Comparison of ENCODE assay signal across 8 cellular contexts in genomic region chr3:156150434-156151066, GRCh38. TPM values are rescaled to one million over a fixed set of nuclear protein-coding genes. Genes with fewer than 3 reads are reported as not detected.
DNase-seq lines count a peak whose midpoint lies in the region; ATAC-seq and TF ChIP-seq lines count a peak whose summit lies in the region.

No MANE protein-coding gene starts in this region.

- no peaks in the 10 kb centered on the region for H3K9me2 ChIP-seq in SK-N-SH

- H3F3A ChIP-seq in SK-N-SH (replicated peaks; ENCODE audit: insufficient read depth) = peaks cover 8% of the 10 kb centered on the region

- no peaks in the 10 kb centered on the region for H4K20me1 ChIP-seq in SK-N-SH (ENCODE audit: insufficient read depth)

- DNase-seq in DMS153 treated with DMSO at 0.1 percent for 48 hours (lab: John Stamatoyannopoulos, UW; ENCODE audit: unreplicated experiment) = peak; percentile 88
- DNase-seq in GM20000 (ENCODE audit: low spot score) = peak; percentile 46
- DNase-seq in MG63 = peak; percentile 10
- peak; percentile 40 for DNase-seq in SK-N-SH
- DNase-seq in cerebellum (ENCODE audit: low spot score) = peak; percentile 68
- peak in 1 of 2 donors; percentile 30 for DNase-seq in left colon
- peak; percentile 54 for DNase-seq in stomach

- peak; percentile 98 for TF ChIP-seq RAD21 in SK-N-SH (IDR thresholded peaks at IDR 0.05; ENCODE audit: low read length)

- TF ChIP-seq CTCF in GM20000 (IDR thresholded peaks at IDR 0.05; ENCODE audit: extremely low read depth, missing control alignments) (peak; percentile 84), SK-N-SH (IDR thresholded peaks at IDR 0.05) (peak; percentile 97), stomach (IDR thresholded peaks at IDR 0.05) (peak in 5 of 7 experiments; percentile 79 to 86 (median 85))

- no peaks in the 10 kb centered on the region for H3K36me3 ChIP-seq in MG63
- no peaks in the 10 kb centered on the region for H3K36me3 ChIP-seq in SK-N-SH (replicated peaks in 1 of 2; ENCODE audit: control insufficient read depth in 1 of 2, insufficient read depth in 2 of 2, low read length in 1 of 2)
- no peaks in the 10 kb centered on the region for H3K36me3 ChIP-seq in stomach

- H3K4me1 ChIP-seq in SK-N-SH (ENCODE audit: control insufficient read depth in 1 of 2, insufficient read depth in 2 of 2, low read depth in 1 of 2, low read length in 1 of 2) = peaks cover 0 to 8% of the 10 kb centered on the region in 2 experiments; a peak in 1 of 4 replicates
- H3K4me1 ChIP-seq in stomach = peaks cover 7 to 29% (median 15%) of the 10 kb centered on the region in 4 donors

- TF ChIP-seq EP300 in SK-N-SH (IDR thresholded peaks at IDR 0.05; ENCODE audit: borderline replicate concordance in 1 of 2, low read depth in 1 of 2, low read length in 1 of 2) (no peak), stomach (IDR thresholded peaks at IDR 0.05) (no peak)

- intact Hi-C loops in left colon (cut with DNase I, micrococcal nuclease) (loop anchor here in 1 of 2 donors (5.0 to 10.0 kb wide), 4 partner anchors 234 to 987 kb away; partner anchors contain the start of gene TIPARP), stomach (cut with DNase I; ENCODE audit: low total_unique reads) (loop anchor here (5.0 to 10.0 kb wide), 2 partner anchors 294 to 362 kb away; no protein-coding TSS in a partner anchor)

- WGBS in SK-N-SH (ENCODE audit: low lambda C conversion rate) = 24% methylated on average over 8 of the region's 8 CpGs
- 21 to 25% (median 23%) methylated on average over 8 of the region's 8 CpGs for WGBS in stomach, 5 donors

- POLR2A ChIA-PET in SK-N-SH (lab: Yijun Ruan, JAX) = no interaction called here

- ATAC-seq in left colon (peak; percentile 74), HG02970 (IDR thresholded peaks at IDR 0.05; ENCODE audit: low FRiP score, unreplicated experiment) (no peak)

- no peaks in the 10 kb centered on the region for H3K79me2 ChIP-seq in SK-N-SH (ENCODE audit: insufficient read depth)

- H3K4me3 ChIP-seq in MG63 (no peak overlapping the region), SK-N-SH (ENCODE audit: low read depth in 2 of 2, low read length in 1 of 2) (no peak overlapping the region; a peak in 1 of 4 replicates), stomach (no peak overlapping the region)

- peak overlapping the region in 1 of 2 experiments; percentile 1; a peak in 1 of 4 replicates for H3K27ac ChIP-seq in SK-N-SH (ENCODE audit: low read depth in 2 of 2, low read length in 1 of 2)
- H3K27ac ChIP-seq in stomach = peak overlapping the region in 4 of 5 donors; percentile 6 to 67 (median 58)

- no peaks in the 10 kb centered on the region for H3K9me3 ChIP-seq in MG63
- H3K9me3 ChIP-seq in SK-N-SH = no peaks in the 10 kb centered on the region
- no peaks in the 10 kb centered on the region for H3K9me3 ChIP-seq in stomach

- CTCF ChIA-PET in SK-N-SH (lab: Yijun Ruan, JAX) = interaction anchor here (0.6 to 11.7 kb wide), 74 partner anchors 8 to 990 kb away, joined by 3 to 376 read pairs (median 5); partner anchors contain the start of genes C3orf33, SSR3 and TIPARP

- no peak for TF ChIP-seq POLR2A in stomach (IDR thresholded peaks at IDR 0.05)

- H3K27me3 ChIP-seq in MG63 (no peaks in the 10 kb centered on the region), SK-N-SH (ENCODE audit: insufficient read depth) (no peaks in the 10 kb centered on the region), stomach (no peaks in the 10 kb centered on the region)

- H2AFZ ChIP-seq in SK-N-SH (ENCODE audit: low read depth) = peak overlapping the region; percentile 80

- peak overlapping the region; percentile 34; the same call in 1 of the 2 replicates for H3K9ac ChIP-seq in SK-N-SH

- no peak overlapping the region for H3K4me2 ChIP-seq in SK-N-SH

TF ChIP-seq in SK-N-SH, 30 proteins besides CTCF, POLR2A, EP300 and RAD21:
- peak; percentile 90 for TF ChIP-seq SMC3 (IDR thresholded peaks at IDR 0.05; ENCODE audit: low read depth, low read length)
- no peak for TF ChIP-seq NRF1 (IDR thresholded peaks at IDR 0.05; ENCODE audit: low read depth, low read length)

RNA-seq across cellular contexts. Expression of gene KCNAB1, which starts 30.2 kb away (rescaled TPM):
- not detected in 2 replicates for total RNA-seq in MG63 (2014; rRNA removed; shearing (Covaris generic); ENCODE audit: low replicate concordance)
- polyA plus RNA-seq in SK-N-SH (2012; rRNA removed) (82.1 and 108 TPM in 2 replicates), stomach (under 1 TPM; 0.12 to 0.43 (median 0.15) TPM)
- 91.8 and 104 TPM in 2 replicates for polyA plus RNA-seq in SK-N-SH (2012; cell fraction: cytosol; rRNA removed)
- 22.8 and 58.2 TPM in 2 replicates for polyA plus RNA-seq in SK-N-SH (2012; cell fraction: nucleus; rRNA removed)
- total RNA-seq in cerebellum (16.2 TPM), left colon (1 to 10 TPM in 1 of 2 donors, under 1 TPM in 1; 0.70 to 3.3 TPM), stomach (1 to 10 TPM in 2 of 5 donors, under 1 TPM in 1, not detected in 2; 0.14 to 3.8 (median 2.2) TPM)
